Comparison of ENCODE assay signal across 20 cellular contexts in genomic region chr17:80387071-80387470, GRCh38. TPM values are rescaled to one million over a fixed set of nuclear protein-coding genes. Genes with fewer than 3 reads are reported as not detected.
A peak's percentile ranks its signal among the peaks of the same experiment; 100 is the strongest.
DNase-seq lines count a peak whose midpoint lies in the region; ATAC-seq and TF ChIP-seq lines count a peak whose summit lies in the region.
"Had no signal": no experiment of that assay in that cellular context is flagged by ENCODE, and none has a peak within 500 bp of the region (broad histone marks: within the 10 kb centered on the region; RNA-seq: fewer than 3 reads in every experiment).

No MANE protein-coding gene starts in this region.

- no peaks in the 10 kb centered on the region for H3K9me3 Mint-ChIP-seq in activated naive CD4-positive, alpha-beta T cell treated with anti-CD3 and anti-CD28 coated beads, Interleukin-2, amount 10 ng/mL, durations not matched to agents 7 days and 5 days
- H3K9me3 Mint-ChIP-seq in neural crest cell: no peaks in the 10 kb centered on the region
- H3K9me3 Mint-ChIP-seq in CD8-positive, alpha-beta T cell: no peaks in the 10 kb centered on the region
- H3K9me3 Mint-ChIP-seq: HFFc6 had no signal

- WGBS in sigmoid colon, 2 donors: 94% methylated on average over 7 of the region's 7 CpGs

- peak; percentile 15 for DNase-seq in activated naive CD4-positive, alpha-beta T cell treated with anti-CD3 and anti-CD28 coated beads, Interleukin-2, amount 10 ng/mL, durations not matched to agents 7 days and 5 days
- no peak for DNase-seq in activated naive CD4-positive, alpha-beta T cell (lab: John Stamatoyannopoulos, UW)
- peak; percentile 70 for DNase-seq in coronary artery (ENCODE audit: low spot score)
- DNase-seq in neural crest cell (ENCODE audit: low read depth, low spot score): no peak
- DNase-seq in CD8-positive, alpha-beta T cell: no peak
- DNase-seq in sigmoid colon: no peak
- no peak for DNase-seq in NCI-H1048 (lab: John Stamatoyannopoulos, UW)
- DNase-seq: C1 segment of cervical spinal cord; CD4-positive, alpha-beta memory T cell; GOT3; HFFc6; Kasumi-1; MV-4-11; NCI-H2029; NCI-H446; NCI-H524 treated with DMSO at 0.1 percent for 48 hours; NCI-H774 had no signal

- H3K4me1 ChIP-seq in CD8-positive, alpha-beta T cell (ENCODE audit: insufficient read depth, low read length): no peaks in the 10 kb centered on the region
- no peaks in the 10 kb centered on the region for H3K4me1 ChIP-seq in sigmoid colon
- H3K4me1 ChIP-seq: Caco-2, HAP-1 had no signal

- no peak overlapping the region for H3K27ac Mint-ChIP-seq in activated naive CD4-positive, alpha-beta T cell treated with anti-CD3 and anti-CD28 coated beads, Interleukin-2, amount 10 ng/mL, durations not matched to agents 7 days and 5 days
- H3K27ac Mint-ChIP-seq in neural crest cell (ENCODE audit: unreplicated experiment): peak overlapping the region; percentile 66
- H3K27ac Mint-ChIP-seq in CD8-positive, alpha-beta T cell: no peak overlapping the region
- H3K27ac Mint-ChIP-seq: HFFc6 had no signal

- H3K4me3 ChIP-seq in coronary artery: no peak overlapping the region
- no peak overlapping the region for H3K4me3 ChIP-seq in CD8-positive, alpha-beta T cell (ENCODE audit: low read depth, low read length)
- no peak overlapping the region for H3K4me3 ChIP-seq in sigmoid colon
- H3K4me3 ChIP-seq: HAP-1, K562 had no signal

- H3K9me3 ChIP-seq in CD8-positive, alpha-beta T cell (ENCODE audit: low read length): no peaks in the 10 kb centered on the region
- H3K9me3 ChIP-seq in sigmoid colon: no peaks in the 10 kb centered on the region
- H3K9me3 ChIP-seq: Caco-2, HAP-1 had no signal

- no peaks in the 10 kb centered on the region for H3K4me1 Mint-ChIP-seq in activated naive CD4-positive, alpha-beta T cell treated with anti-CD3 and anti-CD28 coated beads, Interleukin-2, amount 10 ng/mL, durations not matched to agents 7 days and 5 days
- no peaks in the 10 kb centered on the region for H3K4me1 Mint-ChIP-seq in neural crest cell
- peaks cover 3% of the 10 kb centered on the region for H3K4me1 Mint-ChIP-seq in CD8-positive, alpha-beta T cell (ENCODE audit: low read depth)

- POLR2A ChIA-PET in CD8-positive, alpha-beta T cell (lab: Charles Lee): interaction anchor here (0.6 kb wide), 1 partner anchor 10 kb away, joined by 4 read pairs; no protein-coding TSS in a partner anchor

- TF ChIP-seq CTCF in coronary artery (IDR thresholded peaks at IDR 0.05): no peak
- TF ChIP-seq CTCF in neural crest cell (conservative IDR thresholded peaks at IDR 0.05): no peak
- TF ChIP-seq CTCF in CD8-positive, alpha-beta T cell (IDR thresholded peaks at IDR 0.05): no peak
- no peak for TF ChIP-seq CTCF in sigmoid colon (IDR thresholded peaks at IDR 0.05)

- H3K36me3 ChIP-seq in CD8-positive, alpha-beta T cell (ENCODE audit: insufficient read depth, low read length): peaks cover 84% of the 10 kb centered on the region
- H3K36me3 ChIP-seq in sigmoid colon: peaks cover 31 to 100% (median 69%) of the 10 kb centered on the region in 4 donors

- no peak for TF ChIP-seq EP300 in sigmoid colon (IDR thresholded peaks at IDR 0.05)

- ATAC-seq in CD8-positive, alpha-beta T cell: no peak
- ATAC-seq: K562 had no signal

- no peak overlapping the region for H3K27ac ChIP-seq in coronary artery
- H3K27ac ChIP-seq in CD8-positive, alpha-beta T cell (ENCODE audit: low read depth, low read length): no peak overlapping the region
- H3K27ac ChIP-seq in sigmoid colon: no peak overlapping the region

- intact Hi-C loops in CD8-positive, alpha-beta T cell (cut with DNase I, micrococcal nuclease): no loop called here
- intact Hi-C loops in sigmoid colon (cut with DNase I): no loop called here

- H3K27me3 Mint-ChIP-seq in activated naive CD4-positive, alpha-beta T cell treated with anti-CD3 and anti-CD28 coated beads, Interleukin-2, amount 10 ng/mL, durations not matched to agents 7 days and 5 days: no peaks in the 10 kb centered on the region
- H3K27me3 Mint-ChIP-seq in neural crest cell (ENCODE audit: low read depth): no peaks in the 10 kb centered on the region
- H3K27me3 Mint-ChIP-seq in CD8-positive, alpha-beta T cell (ENCODE audit: low read depth): no peaks in the 10 kb centered on the region
- H3K27me3 Mint-ChIP-seq: CD4-positive, alpha-beta memory T cell had no signal

- TF ChIP-seq POLR2A in sigmoid colon (IDR thresholded peaks at IDR 0.05): no peak

- peaks cover 79% of the 10 kb centered on the region for H3K36me3 Mint-ChIP-seq in activated naive CD4-positive, alpha-beta T cell treated with anti-CD3 and anti-CD28 coated beads, Interleukin-2, amount 10 ng/mL, durations not matched to agents 7 days and 5 days
- H3K36me3 Mint-ChIP-seq in neural crest cell (ENCODE audit: low read depth): peaks cover 5% of the 10 kb centered on the region
- peaks cover 90% of the 10 kb centered on the region for H3K36me3 Mint-ChIP-seq in CD8-positive, alpha-beta T cell

- CTCF ChIA-PET in activated naive CD4-positive, alpha-beta T cell treated with anti-CD3 and anti-CD28 coated beads, Interleukin-2, amount 10 ng/mL, durations not matched to agents 7 days and 5 days (lab: Charles Lee): interaction anchor here (0.5 to 1.1 kb wide), 2 partner anchors 25 to 273 kb away, joined by 3 read pairs; no protein-coding TSS in a partner anchor
- CTCF ChIA-PET in CD8-positive, alpha-beta T cell (lab: Charles Lee): no interaction called here

- H3K4me3 Mint-ChIP-seq in activated naive CD4-positive, alpha-beta T cell treated with anti-CD3 and anti-CD28 coated beads, Interleukin-2, amount 10 ng/mL, durations not matched to agents 7 days and 5 days: no peak overlapping the region
- no peak overlapping the region for H3K4me3 Mint-ChIP-seq in neural crest cell
- H3K4me3 Mint-ChIP-seq in CD8-positive, alpha-beta T cell: no peak overlapping the region
- H3K4me3 Mint-ChIP-seq: CD4-positive, alpha-beta memory T cell; HFFc6 had no signal

- no peaks in the 10 kb centered on the region for H3K27me3 ChIP-seq in CD8-positive, alpha-beta T cell (ENCODE audit: insufficient read depth, low read length)
- H3K27me3 ChIP-seq in sigmoid colon: no peaks in the 10 kb centered on the region

RNA-seq across cellular contexts. Expression of gene ENDOV, which starts 27.9 kb away (rescaled TPM):
- total RNA-seq in neural crest cell: 34.9 and 38.0 TPM in 2 replicates
- total RNA-seq in CD8-positive, alpha-beta T cell: 10 to 100 TPM in 1 of 2 experiments, 1 to 10 TPM in 1; 8.2 to 11.6 TPM
- total RNA-seq in sigmoid colon: 10 to 100 TPM in 3 of 4 donors, 1 to 10 TPM in 1; 9.5 to 23.5 (median 16.7) TPM
- polyA plus RNA-seq in sigmoid colon: 10 to 100 TPM; 14.1 to 18.6 (median 17.4) TPM

Comparison
In these comparisons a context has a peak if more than half of its experiments do, and no peak if none do; other contexts are left out.
1. DNase-seq: peak in activated naive CD4-positive, alpha-beta T cell treated with anti-CD3 and anti-CD28 coated beads, Interleukin-2, amount 10 ng/mL, durations not matched to agents 7 days and 5 days (single experiment) and coronary artery (single experiment); none in activated naive CD4-positive, alpha-beta T cell (0 of 4), neural crest cell (single experiment), CD8-positive, alpha-beta T cell (0 of 7), sigmoid colon (single experiment) and NCI-H1048 (single experiment).